Comparison of ENCODE assay signal across 21 cellular contexts in the genomic region with DNA sequence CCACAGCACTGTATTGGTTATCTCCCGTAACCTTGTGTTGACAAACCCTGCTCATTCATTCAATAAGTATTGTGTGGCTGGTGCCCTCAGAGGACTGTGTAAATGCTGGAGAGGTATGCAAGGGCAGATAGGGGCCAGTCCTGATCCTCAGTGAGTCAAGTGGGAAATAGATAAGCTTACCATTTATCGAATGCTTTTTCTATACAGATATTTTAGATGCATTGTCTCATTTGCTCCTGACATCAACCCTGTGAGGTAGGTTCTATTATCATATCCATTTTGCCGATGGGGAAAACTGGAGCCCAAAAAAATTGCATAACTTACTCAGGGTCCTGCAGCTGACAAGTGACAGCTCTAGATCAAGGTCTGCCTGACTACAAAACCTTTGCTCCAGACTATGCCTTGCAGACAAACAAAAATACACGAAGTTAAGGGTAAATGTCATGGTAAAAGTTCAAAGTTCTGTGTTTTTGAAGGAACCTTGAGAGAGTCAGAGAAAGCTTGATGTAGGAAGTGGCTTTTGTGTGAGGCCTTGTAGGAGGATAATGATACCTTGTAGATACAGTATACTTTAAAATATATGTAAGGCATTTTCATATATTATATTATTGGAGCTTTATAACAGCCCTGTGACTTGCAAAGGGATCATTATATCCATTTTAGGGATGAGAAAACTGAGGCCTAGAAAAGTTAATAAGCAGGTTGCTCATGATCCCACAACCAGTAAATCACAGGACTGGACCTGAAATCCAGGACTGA. TPM values are rescaled to one million over a fixed set of nuclear protein-coding genes. Genes with fewer than 3 reads are reported as not detected.
DNase-seq lines count a peak whose midpoint lies in the region; ATAC-seq, FAIRE-seq and TF ChIP-seq lines count a peak whose summit lies in the region.
"Had no signal": no experiment of that assay in that cellular context is flagged by ENCODE, and none has a peak within 500 bp of the region (broad histone marks: within the 10 kb centered on the region; RNA-seq: fewer than 3 reads in every experiment).

No MANE protein-coding gene starts in this region.

- WGBS in gastroesophageal sphincter (ENCODE audit: low coverage in 1 of 2), 2 donors = 73 to 91% methylated on average over 3 to 4 of the region's 4 CpGs

- H3K9me3 Mint-ChIP-seq in activated CD8-positive, alpha-beta memory T cell treated with anti-CD3 and anti-CD28 coated beads, Interleukin-2, amount 10 ng/mL, durations not matched to agents 7 days and 5 days (ENCODE audit: low read depth) = no peaks in the 10 kb centered on the region
- H3K9me3 Mint-ChIP-seq: type B pancreatic cell had no signal

- no peak for DNase-seq in activated CD8-positive, alpha-beta memory T cell treated with anti-CD3 and anti-CD28 coated beads, Interleukin-2, amount 10 ng/mL, durations not matched to agents 7 days and 5 days
- no peak for DNase-seq in activated CD8-positive, alpha-beta memory T cell treated with anti-CD3 and anti-CD28 coated beads, Interleukin-2, amount 50 U/mL, for 48 hours
- no peak for DNase-seq in T-helper 17 cell
- no peak for DNase-seq in effector memory CD4-positive, alpha-beta T cell
- DNase-seq in activated effector memory CD4-positive, alpha-beta T cell treated with Interleukin-2 at 50 U/mL for 16 hours = no peak
- DNase-seq in RCC 7860 (ENCODE audit: low spot score) = no peak
- DNase-seq: ACHN; amniotic stem cell; Caco-2; foreskin fibroblast; Kasumi-1; mesendoderm; NCI-H1417 treated with DMSO at 0.1 percent for 48 hours; NK-92 treated with Interleukin-12 subunit alpha and Interleukin-12 subunit beta, amount 100 ng/mL, for 24 hours; occipital lobe; SHP77 treated with DMSO at 0.1 percent for 48 hours had no signal

- peaks cover 60% of the 10 kb centered on the region for H3K4me1 Mint-ChIP-seq in activated CD8-positive, alpha-beta memory T cell treated with anti-CD3 and anti-CD28 coated beads, Interleukin-2, amount 10 ng/mL, durations not matched to agents 7 days and 5 days
- H3K4me1 Mint-ChIP-seq in T-helper 17 cell = peaks cover 32% of the 10 kb centered on the region

- H3K27ac Mint-ChIP-seq in activated CD8-positive, alpha-beta memory T cell treated with anti-CD3 and anti-CD28 coated beads, Interleukin-2, amount 10 ng/mL, durations not matched to agents 7 days and 5 days = peak overlapping the region; percentile 3
- H3K27ac Mint-ChIP-seq in T-helper 17 cell = peak overlapping the region; percentile 75
- H3K27ac Mint-ChIP-seq: type B pancreatic cell had no signal

- no peaks in the 10 kb centered on the region for H3K79me2 ChIP-seq in parathyroid adenoma

- no peak for ATAC-seq in activated CD8-positive, alpha-beta memory T cell treated with anti-CD3 and anti-CD28 coated beads, Interleukin-2, amount 10 ng/mL, durations not matched to agents 7 days and 5 days
- ATAC-seq in T-helper 17 cell (no peak), gastroesophageal sphincter (no peak)

- peak overlapping the region; percentile 3 for H3K27ac ChIP-seq in effector memory CD4-positive, alpha-beta T cell (ENCODE audit: insufficient read depth, low read length, poor library complexity, severe bottlenecking)
- peak overlapping the region; percentile 82 for H3K27ac ChIP-seq in parathyroid adenoma
- no peak overlapping the region for H3K27ac ChIP-seq in gastroesophageal sphincter

- H3K9me3 ChIP-seq in T-helper 17 cell (ENCODE audit: control insufficient read depth, low read length, poor library complexity, severe bottlenecking) (no peaks in the 10 kb centered on the region), parathyroid adenoma (ENCODE audit: control insufficient read depth, low read length) (no peaks in the 10 kb centered on the region), gastroesophageal sphincter (no peaks in the 10 kb centered on the region)
- no peaks in the 10 kb centered on the region for H3K9me3 ChIP-seq in effector memory CD4-positive, alpha-beta T cell (ENCODE audit: control insufficient read depth, low read length)
- H3K9me3 ChIP-seq: Caco-2 had no signal

- no peak overlapping the region for H3K9ac ChIP-seq in parathyroid adenoma

- no peak overlapping the region for H3K4me2 ChIP-seq in parathyroid adenoma (ENCODE audit: low read length)

- H3K27me3 ChIP-seq in effector memory CD4-positive, alpha-beta T cell (replicated peaks; ENCODE audit: control insufficient read depth, insufficient read depth, low read length, poor library complexity, severe bottlenecking) = no peaks in the 10 kb centered on the region
- no peaks in the 10 kb centered on the region for H3K27me3 ChIP-seq in parathyroid adenoma (ENCODE audit: control insufficient read depth, insufficient read depth, low read length)
- H3K27me3 ChIP-seq in gastroesophageal sphincter = no peaks in the 10 kb centered on the region

- TF ChIP-seq CTCF in parathyroid adenoma (IDR thresholded peaks at IDR 0.05) = no peak
- TF ChIP-seq CTCF in gastroesophageal sphincter (IDR thresholded peaks at IDR 0.05) = no peak

- peaks cover 16% of the 10 kb centered on the region for H3K4me1 ChIP-seq in effector memory CD4-positive, alpha-beta T cell (ENCODE audit: control insufficient read depth, insufficient read depth, low read length, poor library complexity, severe bottlenecking)
- peaks cover 43% of the 10 kb centered on the region for H3K4me1 ChIP-seq in parathyroid adenoma
- peaks cover 0 to 24% (median 0%) of the 10 kb centered on the region in 3 donors for H3K4me1 ChIP-seq in gastroesophageal sphincter

- TF ChIP-seq EP300 in gastroesophageal sphincter (IDR thresholded peaks at IDR 0.05) = no peak

- H3K36me3 Mint-ChIP-seq in activated CD8-positive, alpha-beta memory T cell treated with anti-CD3 and anti-CD28 coated beads, Interleukin-2, amount 10 ng/mL, durations not matched to agents 7 days and 5 days = peaks cover 77% of the 10 kb centered on the region
- peaks cover 5% of the 10 kb centered on the region for H3K36me3 Mint-ChIP-seq in T-helper 17 cell (ENCODE audit: low read depth)

- TF ChIP-seq POLR2A in gastroesophageal sphincter (IDR thresholded peaks at IDR 0.05) = no peak

- no peaks in the 10 kb centered on the region for H3K27me3 Mint-ChIP-seq in activated CD8-positive, alpha-beta memory T cell treated with anti-CD3 and anti-CD28 coated beads, Interleukin-2, amount 10 ng/mL, durations not matched to agents 7 days and 5 days
- no peaks in the 10 kb centered on the region for H3K27me3 Mint-ChIP-seq in T-helper 17 cell
- H3K27me3 Mint-ChIP-seq: type B pancreatic cell had no signal

- H3K4me3 ChIP-seq in effector memory CD4-positive, alpha-beta T cell (ENCODE audit: insufficient read depth, low read depth, low read length, poor library complexity, severe bottlenecking) = no peak overlapping the region
- no peak overlapping the region for H3K4me3 ChIP-seq in parathyroid adenoma (ENCODE audit: low read depth, low read length)
- no peak overlapping the region for H3K4me3 ChIP-seq in gastroesophageal sphincter

- peaks cover 71% of the 10 kb centered on the region for H3K36me3 ChIP-seq in effector memory CD4-positive, alpha-beta T cell (ENCODE audit: control insufficient read depth, insufficient read depth, low read length)
- H3K36me3 ChIP-seq in parathyroid adenoma (ENCODE audit: control insufficient read depth, insufficient read depth, low read length) (no peaks in the 10 kb centered on the region), gastroesophageal sphincter (no peaks in the 10 kb centered on the region)

- CTCF ChIA-PET in activated CD8-positive, alpha-beta memory T cell treated with anti-CD3 and anti-CD28 coated beads, Interleukin-2, amount 10 ng/mL, durations not matched to agents 7 days and 5 days (lab: Charles Lee) = interaction anchor here (0.6 to 2.1 kb wide), 8 partner anchors 10 to 40 kb away, joined by 3 to 8 read pairs (median 4); no protein-coding TSS in a partner anchor

- no peak overlapping the region for H3K4me3 Mint-ChIP-seq in activated CD8-positive, alpha-beta memory T cell treated with anti-CD3 and anti-CD28 coated beads, Interleukin-2, amount 10 ng/mL, durations not matched to agents 7 days and 5 days
- no peak overlapping the region for H3K4me3 Mint-ChIP-seq in T-helper 17 cell
- H3K4me3 Mint-ChIP-seq: type B pancreatic cell had no signal

- FAIRE-seq in RCC 7860 (lab: Jason Lieb, UNC) = no peak
- FAIRE-seq: H54, TTC549 had no signal

- H2AFZ ChIP-seq in parathyroid adenoma = no peak overlapping the region

RNA-seq across cellular contexts. Expression of a gene that starts 22.7 kb away (rescaled TPM):
- 100 to 1,000 TPM; 382 to 438 TPM for total RNA-seq in activated CD8-positive, alpha-beta memory T cell treated with anti-CD3 and anti-CD28 coated beads, Interleukin-2, amount 10 ng/mL, durations not matched to agents 7 days and 5 days
- 100 to 1,000 TPM; 363 to 389 TPM for total RNA-seq in T-helper 17 cell
- total RNA-seq in gastroesophageal sphincter = 10 to 100 TPM; 13.7 to 50.6 (median 23.1) TPM

Comparison
In these comparisons a context has a peak if more than half of its experiments do, and no peak if none do; other contexts are left out.
1. H3K27ac ChIP-seq: peak in effector memory CD4-positive, alpha-beta T cell (single experiment) and parathyroid adenoma (single experiment); none in gastroesophageal sphincter (0 of 4).
2. RNA of a gene that starts 22.7 kb away (total RNA-seq): 382 to 438 TPM in activated CD8-positive, alpha-beta memory T cell treated with anti-CD3 and anti-CD28 coated beads, Interleukin-2, amount 10 ng/mL, durations not matched to agents 7 days and 5 days and 363 to 389 TPM in T-helper 17 cell; 13.7 to 50.6 TPM in gastroesophageal sphincter; every median in the first group is over 4 times any median in the second.